In the genomic region with DNA sequence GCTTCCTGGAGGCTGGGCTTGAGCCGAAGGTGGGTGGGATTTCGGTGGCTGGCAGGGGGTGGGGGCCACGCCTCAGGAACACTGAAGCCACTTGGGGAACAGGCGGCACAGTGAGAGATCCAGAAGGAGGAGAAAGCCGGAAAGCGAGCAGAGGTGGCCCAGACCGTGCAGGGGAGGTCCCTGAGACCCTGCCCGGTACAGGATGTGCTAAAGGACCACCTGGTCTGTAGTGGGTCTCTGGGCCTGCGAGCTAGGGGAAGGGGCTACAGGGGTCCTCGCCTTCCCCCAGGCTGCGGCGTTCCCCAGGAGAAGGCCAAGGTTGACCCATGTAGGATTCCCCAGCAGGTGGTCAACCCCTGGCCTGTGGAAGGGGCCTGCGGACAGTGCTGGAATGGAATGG, we compare ENCODE assay signal across 29 cellular contexts. TPM values are rescaled to one million over a fixed set of nuclear protein-coding genes. Genes with fewer than 3 reads are reported as not detected.
"Had no signal": no experiment of that assay in that cellular context is flagged by ENCODE, and none has a peak within 500 bp of the region (broad histone marks: within the 10 kb centered on the region; RNA-seq: fewer than 3 reads in every experiment).

A gene (minus strand): TSS at position 14 of the 400 bp plus-strand sequence. CDS start 8,730 bp downstream, outside the sequence.

- H3K36me3 ChIP-seq: adrenal gland, MG63, SJCRH30 had no signal

- H3K9me3 ChIP-seq: SJCRH30 had no signal

- H3K4me2 ChIP-seq: KMS-11, SK-N-SH had no signal

- DNase-seq: activated gamma-delta T cell; activated T-cell treated with anti-CD3 and anti-CD28 coated beads for 4 hours; anterior cingulate cortex; cerebellar nuclear complex; MG63; MV-4-11; NCI-H1092 treated with DMSO at 0.1 percent for 48 hours; NCI-H1417 treated with DMSO at 0.1 percent for 48 hours; NCI-H1694 treated with DMSO at 0.1 percent for 48 hours; NCI-H2081; NCI-H446; NCI-H524 treated with DMSO at 0.1 percent for 48 hours; NK-92 treated with Interleukin-12 subunit alpha and Interleukin-12 subunit beta, amount 100 ng/mL, for 24 hours; OCI-M1; Right ventricle myocardium superior; SJCRH30 had no signal

- H3K4me3 Mint-ChIP-seq: activated CD4-positive, alpha-beta memory T cell treated with anti-CD3 and anti-CD28 coated beads for 36 hours; activated CD4-positive, alpha-beta T cell treated with anti-CD3 and anti-CD28 coated beads, Interleukin-2, amount 10 ng/mL, durations not matched to agents 7 days and 5 days; activated naive CD4-positive, alpha-beta T cell treated with anti-CD3 and anti-CD28 coated beads, Interleukin-2, amount 10 ng/mL, durations not matched to agents 7 days and 5 days; activated naive CD8-positive, alpha-beta T cell treated with anti-CD3 and anti-CD28 coated beads for 36 hours; activated T-helper 17 cell treated with anti-CD3 and anti-CD28 coated beads, Interleukin-2, amount 50 U/mL, for 72 hours had no signal

- H3K4me3 ChIP-seq: adrenal gland, MG63, SJCRH30 had no signal

- H3K27ac ChIP-seq: adrenal gland, KMS-11, RWPE1, SJCRH30, VCaP had no signal

- H3K4me1 Mint-ChIP-seq: activated CD4-positive, alpha-beta T cell treated with anti-CD3 and anti-CD28 coated beads, Interleukin-2, amount 10 ng/mL, durations not matched to agents 7 days and 5 days; activated naive CD4-positive, alpha-beta T cell treated with anti-CD3 and anti-CD28 coated beads, Interleukin-2, amount 10 ng/mL, durations not matched to agents 7 days and 5 days had no signal

- H3K4me1 ChIP-seq: adrenal gland, SJCRH30 had no signal

- ATAC-seq: Panc1 had no signal

- H3K27ac Mint-ChIP-seq: activated CD4-positive, alpha-beta memory T cell treated with anti-CD3 and anti-CD28 coated beads for 36 hours; activated CD4-positive, alpha-beta T cell treated with anti-CD3 and anti-CD28 coated beads, Interleukin-2, amount 10 ng/mL, durations not matched to agents 7 days and 5 days; activated naive CD4-positive, alpha-beta T cell treated with anti-CD3 and anti-CD28 coated beads, Interleukin-2, amount 10 ng/mL, durations not matched to agents 7 days and 5 days; activated naive CD8-positive, alpha-beta T cell treated with anti-CD3 and anti-CD28 coated beads for 36 hours; activated T-helper 17 cell treated with anti-CD3 and anti-CD28 coated beads, Interleukin-2, amount 50 U/mL, for 72 hours had no signal

- H3K27me3 ChIP-seq: adrenal gland, MG63, SJCRH30 had no signal

- H3K9ac ChIP-seq: KMS-11, SK-N-SH had no signal

RNA-seq across cellular contexts. Expression of the gene that starts here (rescaled TPM):
- total RNA-seq: activated CD4-positive, alpha-beta memory T cell treated with anti-CD3 and anti-CD28 coated beads for 36 hours; activated CD4-positive, alpha-beta T cell treated with anti-CD3 and anti-CD28 coated beads, Interleukin-2, amount 10 ng/mL, durations not matched to agents 7 days and 5 days; activated naive CD8-positive, alpha-beta T cell treated with anti-CD3 and anti-CD28 coated beads for 36 hours; activated T-helper 17 cell treated with anti-CD3 and anti-CD28 coated beads, Interleukin-2, amount 50 U/mL, for 72 hours; adrenal gland; cardiac septum; Right ventricle myocardium superior; SJCRH30; T-helper 2 cell treated with Interferon-gamma antibody and Interleukin-4, amounts not matched to agents 100 ng/mL and 5 ng/mL, for 36 hours had no signal
- polyA plus RNA-seq: adrenal gland, SK-N-SH had no signal
